9 cellular contexts compared by ENCODE assay signal in genomic region chr2:159515482-159515881, GRCh38.
DNase-seq lines count a peak whose midpoint lies in the region; ATAC-seq and TF ChIP-seq lines count a peak whose summit lies in the region.
"Had no signal": no experiment of that assay in that cellular context is flagged by ENCODE, and none has a peak within 500 bp of the region (broad histone marks: within the 10 kb centered on the region; RNA-seq: fewer than 3 reads in every experiment).

No MANE protein-coding gene starts in this region.

- H3K27ac ChIP-seq in heart right ventricle, result peak overlapping the region in 7 of 10 donors; percentile 14 to 85 (median 74)

- no peak for DNase-seq in T-helper 1 cell
- no peak for DNase-seq in activated B cell treated with CpG ODN at 0.5 μM for 24 hours
- no peak for DNase-seq in heart right ventricle
- no peak for DNase-seq in stimulated activated naive CD8-positive, alpha-beta T cell treated with anti-CD3 and anti-CD28 coated beads, Interleukin-15, amount 100 ng/mL, for 72 hours
- no peak for DNase-seq in erythroblast (lab: John Stamatoyannopoulos, UW)
- no peak for DNase-seq in activated CD4-positive, CD25-positive, alpha-beta regulatory T cell (lab: John Stamatoyannopoulos, UW)
- DNase-seq: NCI-H69 had no signal

- CTCF ChIA-PET in activated B cell treated with CpG ODN at 0.5 μM for 24 hours (lab: Charles Lee), result no interaction called here

- peak overlapping the region in 8 of 10 donors; percentile 28 to 59 (median 54) for H3K4me3 ChIP-seq in heart right ventricle

- H3K27me3 Mint-ChIP-seq in T-helper 1 cell treated with Interleukin-12 subunit alpha and Interleukin-12 subunit beta and Interleukin-4 antibody, amounts not matched to agents 30 μg/mL and 1 μg/mL, for 36 hours (ENCODE audit: low read depth), result no peaks in the 10 kb centered on the region
- H3K27me3 Mint-ChIP-seq in activated B cell treated with CpG ODN at 0.5 μM for 24 hours, result no peaks in the 10 kb centered on the region
- no peaks in the 10 kb centered on the region for H3K27me3 Mint-ChIP-seq in stimulated activated naive CD8-positive, alpha-beta T cell treated with anti-CD3 and anti-CD28 coated beads, Interleukin-15, amount 100 ng/mL, for 72 hours

- 55 to 58% methylated on average over 1 of the region's 1 CpG for WGBS in heart right ventricle, 2 donors

- H3K36me3 ChIP-seq in heart right ventricle, result no peaks in the 10 kb centered on the region

- TF ChIP-seq POLR2A in erythroblast (IDR thresholded peaks at IDR 0.05; ENCODE audit: low read length), result no peak

- POLR2A ChIA-PET in activated B cell treated with CpG ODN at 0.5 μM for 24 hours (lab: Charles Lee), result interaction anchor here (0.8 to 3.2 kb wide), 2 partner anchors 196 to 229 kb away, joined by 3 to 25 read pairs; partner anchors contain the start of genes MARCHF7 and WDSUB1

- H3K4me1 ChIP-seq in heart right ventricle, result peaks cover 0 to 61% (median 44%) of the 10 kb centered on the region in 9 donors

- no peaks in the 10 kb centered on the region for H3K36me3 Mint-ChIP-seq in T-helper 1 cell treated with Interleukin-12 subunit alpha and Interleukin-12 subunit beta and Interleukin-4 antibody, amounts not matched to agents 30 μg/mL and 1 μg/mL, for 36 hours (ENCODE audit: low read depth)
- H3K36me3 Mint-ChIP-seq in activated B cell treated with CpG ODN at 0.5 μM for 24 hours (ENCODE audit: low read depth), result peaks cover 4% of the 10 kb centered on the region

- H3K27me3 ChIP-seq in heart right ventricle, result no peaks in the 10 kb centered on the region

- H3K9me3 Mint-ChIP-seq in T-helper 1 cell treated with Interleukin-12 subunit alpha and Interleukin-12 subunit beta and Interleukin-4 antibody, amounts not matched to agents 30 μg/mL and 1 μg/mL, for 36 hours, result no peaks in the 10 kb centered on the region
- H3K9me3 Mint-ChIP-seq in activated B cell treated with CpG ODN at 0.5 μM for 24 hours, result no peaks in the 10 kb centered on the region
- peaks cover 0 to 9% of the 10 kb centered on the region in 2 donors for H3K9me3 Mint-ChIP-seq in stimulated activated naive CD8-positive, alpha-beta T cell treated with anti-CD3 and anti-CD28 coated beads, Interleukin-15, amount 100 ng/mL, for 72 hours

- no peak for ATAC-seq in activated B cell treated with CpG ODN at 0.5 μM for 24 hours (ENCODE audit: low read depth)
- ATAC-seq in heart right ventricle, result no peak
- ATAC-seq in stimulated activated naive CD8-positive, alpha-beta T cell treated with anti-CD3 and anti-CD28 coated beads, Interleukin-15, amount 100 ng/mL, for 72 hours, result no peak
- no peak for ATAC-seq in HG03469 (IDR thresholded peaks at IDR 0.05; ENCODE audit: unreplicated experiment)

- H3K9me3 ChIP-seq in heart right ventricle, result no peaks in the 10 kb centered on the region

- H3K4me3 Mint-ChIP-seq in T-helper 1 cell treated with Interleukin-12 subunit alpha and Interleukin-12 subunit beta and Interleukin-4 antibody, amounts not matched to agents 30 μg/mL and 1 μg/mL, for 36 hours, result peak overlapping the region; percentile 76
- peak overlapping the region; percentile 85 for H3K4me3 Mint-ChIP-seq in activated B cell treated with CpG ODN at 0.5 μM for 24 hours
- peak overlapping the region; percentile 69 to 81 for H3K4me3 Mint-ChIP-seq in stimulated activated naive CD8-positive, alpha-beta T cell treated with anti-CD3 and anti-CD28 coated beads, Interleukin-15, amount 100 ng/mL, for 72 hours

- TF ChIP-seq CTCF in activated B cell treated with CpG ODN at 0.5 μM for 24 hours (IDR thresholded peaks at IDR 0.05) (no peak), heart right ventricle (IDR thresholded peaks at IDR 0.05) (no peak)

- peaks cover 8% of the 10 kb centered on the region for H3K4me1 Mint-ChIP-seq in T-helper 1 cell treated with Interleukin-12 subunit alpha and Interleukin-12 subunit beta and Interleukin-4 antibody, amounts not matched to agents 30 μg/mL and 1 μg/mL, for 36 hours (ENCODE audit: low read depth)
- H3K4me1 Mint-ChIP-seq in activated B cell treated with CpG ODN at 0.5 μM for 24 hours, result peaks cover 31% of the 10 kb centered on the region
- peaks cover 19% of the 10 kb centered on the region for H3K4me1 Mint-ChIP-seq in stimulated activated naive CD8-positive, alpha-beta T cell treated with anti-CD3 and anti-CD28 coated beads, Interleukin-15, amount 100 ng/mL, for 72 hours

- peak overlapping the region; percentile 73 for H3K27ac Mint-ChIP-seq in T-helper 1 cell treated with Interleukin-12 subunit alpha and Interleukin-12 subunit beta and Interleukin-4 antibody, amounts not matched to agents 30 μg/mL and 1 μg/mL, for 36 hours
- H3K27ac Mint-ChIP-seq in activated B cell treated with CpG ODN at 0.5 μM for 24 hours, result peak overlapping the region; percentile 84
- H3K27ac Mint-ChIP-seq in stimulated activated naive CD8-positive, alpha-beta T cell treated with anti-CD3 and anti-CD28 coated beads, Interleukin-15, amount 100 ng/mL, for 72 hours, result peak overlapping the region; percentile 61 to 93

- intact Hi-C loops in activated B cell treated with CpG ODN at 0.5 μM for 24 hours (cut with micrococcal nuclease), result loop anchor here (5.0 to 10.0 kb wide), 2 partner anchors 102 to 1061 kb away; partner anchors contain the start of genes BAZ2B, CCDC148 and PKP4
- intact Hi-C loops in heart right ventricle (cut with DNase I), result no loop called here
